Comparison of ENCODE assay signal across 8 cellular contexts in genomic region chr1:93846151-93846928, GRCh38. TPM values are rescaled to one million over a fixed set of nuclear protein-coding genes. Genes with fewer than 3 reads are reported as not detected.
DNase-seq lines count a peak whose midpoint lies in the region; ATAC-seq, FAIRE-seq and TF ChIP-seq lines count a peak whose summit lies in the region.

No MANE protein-coding gene starts in this region.

- ATAC-seq in GM18861 (IDR thresholded peaks at IDR 0.05; ENCODE audit: unreplicated experiment) (peak; percentile 50), HG03066 (IDR thresholded peaks at IDR 0.05; ENCODE audit: low read depth, unreplicated experiment) (peak; percentile 46)
- peak; percentile 54 for ATAC-seq in central memory CD8-positive, alpha-beta T cell (replicated peaks; ENCODE audit: extremely low read depth, poor library complexity, severe bottlenecking)

- H3K27ac ChIP-seq in keratinocyte (ENCODE audit: control insufficient read depth, insufficient read depth, low read length), result peak overlapping the region; percentile 91

- H3K27ac Mint-ChIP-seq in central memory CD8-positive, alpha-beta T cell (ENCODE audit: low read depth), result peak overlapping the region; percentile 100

- peaks cover 18% of the 10 kb centered on the region for H3K4me1 Mint-ChIP-seq in central memory CD8-positive, alpha-beta T cell

- H3K79me2 ChIP-seq in keratinocyte (ENCODE audit: control insufficient read depth, insufficient read depth, low read length), result no peaks in the 10 kb centered on the region

- dilution Hi-C loops in keratinocyte (cut with MboI; ENCODE audit: extremely low pct_ligation_motif_present, low sequenced_read_pairs), result no loop called here

- no peaks in the 10 kb centered on the region for H4K20me1 ChIP-seq in keratinocyte (ENCODE audit: control insufficient read depth, extremely low read depth, insufficient read depth, low read length)

- H3K4me2 ChIP-seq in keratinocyte (ENCODE audit: control insufficient read depth, extremely low read depth, insufficient read depth, low read depth, low read length), result peak overlapping the region; percentile 89

- H3K9me1 ChIP-seq in keratinocyte (ENCODE audit: control insufficient read depth, extremely low read depth, insufficient read depth, low read length), result peaks cover 2% of the 10 kb centered on the region

- H3K36me3 ChIP-seq in keratinocyte (ENCODE audit: control insufficient read depth in 2 of 2, extremely low read depth in 1 of 2, insufficient read depth in 2 of 2, low read length in 2 of 2), result no peaks in the 10 kb centered on the region

- H3K36me3 Mint-ChIP-seq in central memory CD8-positive, alpha-beta T cell (ENCODE audit: insufficient read depth), result peaks cover 33% of the 10 kb centered on the region

- peak in 2 of 3 experiments; percentile 34 to 57 for TF ChIP-seq CTCF in keratinocyte (optimal IDR thresholded peaks at IDR 0.05 in 1 of 3, IDR thresholded peaks at IDR 0.05 in 1 of 3, conservative IDR thresholded peaks at IDR 0.05 in 1 of 3; ENCODE audit: extremely low read depth in 1 of 3, insufficient read depth in 2 of 3, low read length in 3 of 3)

- peak; percentile 78 for DNase-seq in AG08395 (ENCODE audit: low spot score)
- DNase-seq in NCI-H2196 (lab: John Stamatoyannopoulos, UW; ENCODE audit: unreplicated experiment), result peak; percentile 85
- DNase-seq in activated CD4-positive, CD25-positive, alpha-beta regulatory T cell treated with anti-CD3 and anti-CD28 coated beads, Interleukin-2, amount 50 U/mL, for 16 hours (ENCODE audit: low read depth, low spot score), result peak; percentile 71
- DNase-seq in central memory CD8-positive, alpha-beta T cell (ENCODE audit: low spot score in 2 of 2), result peak; percentile 75 to 76
- DNase-seq in keratinocyte (ENCODE audit: low read depth, low spot score), result no peak
- DNase-seq in stimulated activated CD4-positive, alpha-beta T cell treated with anti-CD3 and anti-CD28 coated beads, Interleukin-12 subunit alpha, Interleukin-12 subunit beta, amount 100 ng/mL, for 48 hours (ENCODE audit: low read depth in 2 of 3, low spot score in 1 of 3), result peak; percentile 57 to 73 (median 60)

- H3K9ac ChIP-seq in keratinocyte (ENCODE audit: control insufficient read depth, extremely low read depth, insufficient read depth, low read length), result peak overlapping the region; percentile 81

- peaks cover 5% of the 10 kb centered on the region for H3K9me3 Mint-ChIP-seq in central memory CD8-positive, alpha-beta T cell

- peak overlapping the region; percentile 98 for H3K4me3 Mint-ChIP-seq in central memory CD8-positive, alpha-beta T cell

- H3K4me3 ChIP-seq in keratinocyte (ENCODE audit: control insufficient read depth in 2 of 3, extremely low read depth in 1 of 3, insufficient read depth in 2 of 3, low read depth in 1 of 3, low read length in 3 of 3), result peak overlapping the region; percentile 69 to 84 (median 71)

- no peaks in the 10 kb centered on the region for H3K9me3 ChIP-seq in keratinocyte (ENCODE audit: control insufficient read depth, low read depth, low read length)

- H2AFZ ChIP-seq in keratinocyte (ENCODE audit: control insufficient read depth, low read length), result peak overlapping the region; percentile 72

- peaks cover 9% of the 10 kb centered on the region for H3K27me3 Mint-ChIP-seq in central memory CD8-positive, alpha-beta T cell

- no peak for FAIRE-seq in keratinocyte (lab: Jason Lieb, UNC)

- no peaks in the 10 kb centered on the region for H3K27me3 ChIP-seq in keratinocyte (ENCODE audit: control insufficient read depth, extremely low read depth, insufficient read depth, low read length)

- H3K4me1 ChIP-seq in keratinocyte (ENCODE audit: control insufficient read depth, extremely low read depth, insufficient read depth, low read length), result peaks cover 17% of the 10 kb centered on the region

RNA-seq across cellular contexts. Expression of gene DNTTIP2, which starts 32.7 kb away (rescaled TPM):
- 28.0 to 46.2 TPM (median 32.7 TPM) in 3 replicates for polyA plus RNA-seq in keratinocyte
- 133 TPM for polyA plus RNA-seq in keratinocyte (2011; ENCODE audit: low read depth)
- 19.4 and 39.1 TPM in 2 replicates for polyA plus RNA-seq in keratinocyte (2011; cell fraction: cytosol; rRNA removed)
- 30.8 and 44.9 TPM in 2 replicates for polyA plus RNA-seq in keratinocyte (2011; cell fraction: nucleus; rRNA removed)
- 56.5 and 60.3 TPM in 2 replicates for polyA plus RNA-seq in keratinocyte (2012; ENCODE audit: low replicate concordance)
- polyA minus RNA-seq in keratinocyte, result 8.7 to 49.8 TPM (median 26.9 TPM) in 3 replicates
- 10.4 TPM for polyA minus RNA-seq in keratinocyte (2011; cell fraction: cytosol; rRNA and poly(A)+ RNA removed)
- 13.2 and 54.1 TPM in 2 replicates for polyA minus RNA-seq in keratinocyte (2011; cell fraction: nucleus; rRNA and poly(A)+ RNA removed)
